9 cellular contexts compared by ENCODE assay signal in genomic region chr19:38862321-38863059, GRCh38. TPM values are rescaled to one million over a fixed set of nuclear protein-coding genes. Genes with fewer than 3 reads are reported as not detected.
DNase-seq lines count a peak whose midpoint lies in the region; ATAC-seq, FAIRE-seq and TF ChIP-seq lines count a peak whose summit lies in the region.
"Had no signal": no experiment of that assay in that cellular context is flagged by ENCODE, and none has a peak within 500 bp of the region (broad histone marks: within the 10 kb centered on the region; RNA-seq: fewer than 3 reads in every experiment).

No MANE protein-coding gene starts in this region.

- CTCF ChIA-PET in HEK293T (lab: Yijun Ruan, JAX), result interaction anchor here (2.0 kb wide), 1 partner anchor 25 kb away, joined by 7 read pairs; no protein-coding TSS in a partner anchor

- POLR2A ChIA-PET in HEK293T (lab: Yijun Ruan, JAX), result interaction anchor here (1.1 to 2.1 kb wide), 3 partner anchors 10 to 15 kb away, joined by 3 to 14 read pairs (median 10); partner anchors contain the start of gene RINL

- H3K4me3 ChIP-seq in skeletal muscle cell (ENCODE audit: low read depth, low read length), result no peak overlapping the region

- no peak for TF ChIP-seq POLR2A in GM12892 (IDR thresholded peaks at IDR 0.05; ENCODE audit: low read depth, low read length)

- FAIRE-seq in GM12892 (lab: Jason Lieb, UNC), result no peak

- ATAC-seq in esophagus mucosa (peak; percentile 56), HG03108 (IDR thresholded peaks at IDR 0.05; ENCODE audit: unreplicated experiment) (no peak), HG03280 (IDR thresholded peaks at IDR 0.05; ENCODE audit: unreplicated experiment) (no peak)

- DNase-seq in HEK293T (ENCODE audit: extremely low spot score), result no peak
- peak; percentile 71 for DNase-seq in NCI-H345 treated with DMSO at 0.1 percent for 48 hours (lab: John Stamatoyannopoulos, UW; ENCODE audit: unreplicated experiment)
- peak; percentile 65 for DNase-seq in skeletal muscle cell (ENCODE audit: low read depth)
- DNase-seq in GM12892 (ENCODE audit: insufficient read length), result no peak
- DNase-seq in activated CD4-positive, alpha-beta T cell treated with anti-CD3 and anti-CD28 coated beads for 4 hours, result no peak
- DNase-seq: T-helper 1 cell had no signal

TF ChIP-seq in HEK293T, 16 proteins besides CTCF, POLR2A, EP300 and RAD21:
- TF ChIP-seq L3MBTL2 (conservative IDR thresholded peaks at IDR 0.05), result peak; percentile 49
- TF ChIP-seq, protein P1, sequence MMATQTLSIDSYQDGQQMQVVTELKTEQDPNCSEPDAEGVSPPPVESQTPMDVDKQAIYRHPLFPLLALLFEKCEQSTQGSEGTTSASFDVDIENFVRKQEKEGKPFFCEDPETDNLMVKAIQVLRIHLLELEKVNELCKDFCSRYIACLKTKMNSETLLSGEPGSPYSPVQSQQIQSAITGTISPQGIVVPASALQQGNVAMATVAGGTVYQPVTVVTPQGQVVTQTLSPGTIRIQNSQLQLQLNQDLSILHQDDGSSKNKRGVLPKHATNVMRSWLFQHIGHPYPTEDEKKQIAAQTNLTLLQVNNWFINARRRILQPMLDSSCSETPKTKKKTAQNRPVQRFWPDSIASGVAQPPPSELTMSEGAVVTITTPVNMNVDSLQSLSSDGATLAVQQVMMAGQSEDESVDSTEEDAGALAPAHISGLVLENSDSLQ (IDR thresholded peaks at IDR 0.05), result peak; percentile 93
- TF ChIP-seq CTBP1 (IDR thresholded peaks at IDR 0.05; ENCODE audit: borderline replicate concordance), result no peak

RNA-seq across cellular contexts. Expression of gene HNRNPL, which starts 12.7 kb away (rescaled TPM):
- 236 TPM for total RNA-seq in esophagus mucosa
- 282 TPM for polyA plus RNA-seq in GM12892 (2012; ENCODE audit: missing spikeins)

RNA-seq across cellular contexts. Expression of gene RINL, which starts 15.6 kb away (rescaled TPM):
- 7.6 TPM for total RNA-seq in esophagus mucosa
- polyA plus RNA-seq in GM12892 (2012; ENCODE audit: missing spikeins), result 31.9 TPM

RNA-seq across cellular contexts. Expression of gene ECH1, which starts 30.9 kb away (rescaled TPM):
- 182 TPM for total RNA-seq in esophagus mucosa
- 165 TPM for polyA plus RNA-seq in GM12892 (2012; ENCODE audit: missing spikeins)

RNA-seq across cellular contexts. Expression of gene SIRT2, which starts 36.9 kb away (rescaled TPM):
- 40.3 TPM for total RNA-seq in esophagus mucosa
- polyA plus RNA-seq in GM12892 (2012; ENCODE audit: missing spikeins), result 19.7 TPM

RNA-seq across cellular contexts. Expression of gene NFKBIB, which starts 37.3 kb away (rescaled TPM):
- total RNA-seq in esophagus mucosa, result 21.4 TPM
- 9.8 TPM for polyA plus RNA-seq in GM12892 (2012; ENCODE audit: missing spikeins)

Comparison
In these comparisons a context has a peak if more than half of its experiments do, and no peak if none do; other contexts are left out.
1. DNase-seq: peak in NCI-H345 treated with DMSO at 0.1 percent for 48 hours (single experiment) and skeletal muscle cell (single experiment); none in HEK293T (single experiment), GM12892 (single experiment) and activated CD4-positive, alpha-beta T cell treated with anti-CD3 and anti-CD28 coated beads for 4 hours (0 of 2).